Comparison of ENCODE assay signal across 17 cellular contexts in the genomic region with DNA sequence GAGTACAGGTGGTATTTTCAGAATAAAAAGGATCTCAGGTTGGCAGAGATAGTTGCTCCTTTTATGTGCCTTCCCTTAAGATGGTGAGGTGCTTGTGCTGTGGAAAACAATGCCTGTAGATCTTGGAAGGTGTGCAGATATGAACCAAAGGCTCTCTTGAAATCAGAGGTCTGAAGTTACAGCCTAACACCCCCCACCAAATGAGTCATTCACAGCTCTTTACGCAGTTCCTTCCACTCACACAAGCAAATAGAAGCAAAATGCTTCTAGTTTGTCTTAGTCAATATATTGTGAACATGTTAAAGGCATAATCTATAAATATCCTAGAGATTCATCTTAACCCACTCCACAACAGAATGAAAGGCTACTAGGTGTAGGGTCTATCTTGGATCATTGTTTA.
"Had no signal": no experiment of that assay in that cellular context is flagged by ENCODE, and none has a peak within 500 bp of the region (broad histone marks: within the 10 kb centered on the region; RNA-seq: fewer than 3 reads in every experiment).

No MANE protein-coding gene starts in this region.

- H3K36me3 ChIP-seq: cardiac muscle cell, gastroesophageal sphincter, tibial artery had no signal

- H3K27me3 ChIP-seq: cardiac muscle cell, gastroesophageal sphincter, tibial artery had no signal

- H3K4me3 Mint-ChIP-seq: activated CD4-positive, alpha-beta memory T cell treated with anti-CD3 and anti-CD28 coated beads for 36 hours; activated naive CD8-positive, alpha-beta T cell treated with anti-CD3 and anti-CD28 coated beads, Interleukin-2, amount 10 ng/mL, durations not matched to agents 7 days and 5 days; memory B cell; natural killer cell; stimulated activated effector memory CD8-positive, alpha-beta T cell treated with anti-CD3 and anti-CD28 coated beads, Interleukin-12 subunit alpha, Interleukin-12 subunit beta, amount 100 ng/mL, for 72 hours had no signal

- H3K4me1 Mint-ChIP-seq: activated naive CD8-positive, alpha-beta T cell treated with anti-CD3 and anti-CD28 coated beads, Interleukin-2, amount 10 ng/mL, durations not matched to agents 7 days and 5 days; memory B cell; natural killer cell; stimulated activated effector memory CD8-positive, alpha-beta T cell treated with anti-CD3 and anti-CD28 coated beads, Interleukin-12 subunit alpha, Interleukin-12 subunit beta, amount 100 ng/mL, for 72 hours had no signal

- H3K9me3 Mint-ChIP-seq: activated CD4-positive, alpha-beta memory T cell treated with anti-CD3 and anti-CD28 coated beads for 36 hours; activated naive CD8-positive, alpha-beta T cell treated with anti-CD3 and anti-CD28 coated beads, Interleukin-2, amount 10 ng/mL, durations not matched to agents 7 days and 5 days; memory B cell; natural killer cell; stimulated activated effector memory CD8-positive, alpha-beta T cell treated with anti-CD3 and anti-CD28 coated beads, Interleukin-12 subunit alpha, Interleukin-12 subunit beta, amount 100 ng/mL, for 72 hours had no signal

- FAIRE-seq: colon, endothelial cell of umbilical vein had no signal

- H3K27ac Mint-ChIP-seq: activated CD4-positive, alpha-beta memory T cell treated with anti-CD3 and anti-CD28 coated beads for 36 hours; activated naive CD8-positive, alpha-beta T cell treated with anti-CD3 and anti-CD28 coated beads, Interleukin-2, amount 10 ng/mL, durations not matched to agents 7 days and 5 days; memory B cell; natural killer cell; stimulated activated effector memory CD8-positive, alpha-beta T cell treated with anti-CD3 and anti-CD28 coated beads, Interleukin-12 subunit alpha, Interleukin-12 subunit beta, amount 100 ng/mL, for 72 hours had no signal

- H3K9me3 ChIP-seq: gastroesophageal sphincter had no signal

- H3K27ac ChIP-seq: cardiac muscle cell, gastroesophageal sphincter, tibial artery, VCaP had no signal

- DNase-seq: activated CD4-positive, alpha-beta memory T cell treated with anti-CD3 and anti-CD28 coated beads for 36 hours; activated CD8-positive, alpha-beta memory T cell treated with anti-CD3 and anti-CD28 coated beads, Interleukin-2, amount 50 U/mL, for 4 hours; activated naive CD8-positive, alpha-beta T cell treated with anti-CD3 and anti-CD28 coated beads, Interleukin-2, amount 10 ng/mL, durations not matched to agents 7 days and 5 days; aorta; natural killer cell; nucleus accumbens; right cardiac atrium; T-helper 9 cell; tibial artery had no signal

- H3K4me2 ChIP-seq: smooth muscle cell had no signal

- H3K4me1 ChIP-seq: gastroesophageal sphincter, tibial artery had no signal

- H3K36me3 Mint-ChIP-seq: activated CD4-positive, alpha-beta memory T cell treated with anti-CD3 and anti-CD28 coated beads for 36 hours; activated naive CD8-positive, alpha-beta T cell treated with anti-CD3 and anti-CD28 coated beads, Interleukin-2, amount 10 ng/mL, durations not matched to agents 7 days and 5 days; memory B cell; natural killer cell; stimulated activated effector memory CD8-positive, alpha-beta T cell treated with anti-CD3 and anti-CD28 coated beads, Interleukin-12 subunit alpha, Interleukin-12 subunit beta, amount 100 ng/mL, for 72 hours had no signal

- H3K4me3 ChIP-seq: cardiac muscle cell, gastroesophageal sphincter, smooth muscle cell, tibial artery had no signal

- ATAC-seq: gastroesophageal sphincter; natural killer cell; right cardiac atrium; stimulated activated effector memory CD8-positive, alpha-beta T cell treated with anti-CD3 and anti-CD28 coated beads, Interleukin-12 subunit alpha, Interleukin-12 subunit beta, amount 100 ng/mL, for 72 hours had no signal
